ENCODE assay signal across 8 cellular contexts in genomic region chr15:93035953-93036810, GRCh38. TPM values are rescaled to one million over a fixed set of nuclear protein-coding genes. Genes with fewer than 3 reads are reported as not detected.
DNase-seq lines count a peak whose midpoint lies in the region; ATAC-seq and TF ChIP-seq lines count a peak whose summit lies in the region.

No MANE protein-coding gene starts in this region.

- H3K36me3 Mint-ChIP-seq in WTC11 (peaks cover 5% of the 10 kb centered on the region), neural crest cell (ENCODE audit: low read depth) (peaks cover 31% of the 10 kb centered on the region)

- POLR2A ChIA-PET in WTC11 (lab: Charles Lee): no interaction called here

- CTCF ChIA-PET in WTC11 (lab: Charles Lee): interaction anchor here (0.6 to 2.5 kb wide), 24 partner anchors 8 to 1084 kb away, joined by 3 to 23 read pairs (median 4); no protein-coding TSS in a partner anchor

- H3K27me3 Mint-ChIP-seq in WTC11 (ENCODE audit: low read depth) (no peaks in the 10 kb centered on the region), neural crest cell (ENCODE audit: low read depth) (peaks cover 52% of the 10 kb centered on the region)

- peak; percentile 85 for DNase-seq in GM10266 (ENCODE audit: extremely low spot score)
- DNase-seq in WTC11 (ENCODE audit: low spot score): peak; percentile 46
- DNase-seq in dermis microvascular lymphatic vessel endothelial cell (ENCODE audit: low read depth in 2 of 2): peak; percentile 30 to 47
- peak; percentile 59 for DNase-seq in neural crest cell (ENCODE audit: low read depth, low spot score)
- DNase-seq in occipital lobe (lab: John Stamatoyannopoulos, UW): no peak
- DNase-seq in hippocampal formation (lab: John Stamatoyannopoulos, UW): no peak

- ATAC-seq in GM21737 (IDR thresholded peaks at IDR 0.05; ENCODE audit: unreplicated experiment): peak; percentile 68
- peak; percentile 46 for ATAC-seq in WTC11

- TF ChIP-seq CTCF in GM10266 (IDR thresholded peaks at IDR 0.05; ENCODE audit: control insufficient read depth, insufficient read depth, low read depth, missing control alignments): peak; percentile 61
- TF ChIP-seq CTCF in LNCAP (IDR thresholded peaks at IDR 0.05): peak; percentile 78
- peak; percentile 47 for TF ChIP-seq CTCF in WTC11 (IDR thresholded peaks at IDR 0.05)
- TF ChIP-seq CTCF in neural crest cell (conservative IDR thresholded peaks at IDR 0.05): peak; percentile 70

- H3K9me3 Mint-ChIP-seq in WTC11: peaks cover 5% of the 10 kb centered on the region
- H3K9me3 Mint-ChIP-seq in neural crest cell: peaks cover 2% of the 10 kb centered on the region

- H3K27ac Mint-ChIP-seq in WTC11 (no peak overlapping the region), neural crest cell (ENCODE audit: unreplicated experiment) (no peak overlapping the region)

- H3K4me1 Mint-ChIP-seq in WTC11: peaks cover 10% of the 10 kb centered on the region
- H3K4me1 Mint-ChIP-seq in neural crest cell: peaks cover 63% of the 10 kb centered on the region

- H3K4me3 Mint-ChIP-seq in WTC11: no peak overlapping the region
- peak overlapping the region; percentile 84 for H3K4me3 Mint-ChIP-seq in neural crest cell

TF ChIP-seq in WTC11, 78 proteins besides CTCF, POLR2A, EP300 and RAD21:
- TF ChIP-seq HMGXB4 (CRISPR knock-in tag; IDR thresholded peaks at IDR 0.05) (0 out of 2 replicates have a peak, but pooled peaks have one; percentile 53), PRRX2 (CRISPR knock-in tag; IDR thresholded peaks at IDR 0.05) (no peak), ZNF263 (CRISPR knock-in tag; IDR thresholded peaks at IDR 0.05; ENCODE audit: low read depth) (no peak), ESRRA (CRISPR knock-in tag; IDR thresholded peaks at IDR 0.05; ENCODE audit: borderline replicate concordance) (0 out of 2 replicates have a peak, but pooled peaks have one; percentile 29), MAX (CRISPR knock-in tag; IDR thresholded peaks at IDR 0.05) (peak; percentile 65)
- TF ChIP-seq, protein P1, sequence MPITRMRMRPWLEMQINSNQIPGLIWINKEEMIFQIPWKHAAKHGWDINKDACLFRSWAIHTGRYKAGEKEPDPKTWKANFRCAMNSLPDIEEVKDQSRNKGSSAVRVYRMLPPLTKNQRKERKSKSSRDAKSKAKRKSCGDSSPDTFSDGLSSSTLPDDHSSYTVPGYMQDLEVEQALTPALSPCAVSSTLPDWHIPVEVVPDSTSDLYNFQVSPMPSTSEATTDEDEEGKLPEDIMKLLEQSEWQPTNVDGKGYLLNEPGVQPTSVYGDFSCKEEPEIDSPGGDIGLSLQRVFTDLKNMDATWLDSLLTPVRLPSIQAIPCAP (CRISPR knock-in tag; IDR thresholded peaks at IDR 0.05): no peak

RNA-seq across cellular contexts. Expression of gene RGMA, which starts 52.8 kb away (rescaled TPM):
- total RNA-seq in WTC11 (2021) (36.9 to 47.2 TPM (median 37.7 TPM) in 3 replicates), dermis microvascular lymphatic vessel endothelial cell (under 0.01 TPM in 2 replicates), neural crest cell (187 and 205 TPM in 2 replicates), occipital lobe (8.1 TPM)

Comparison
In these comparisons a context has a peak if more than half of its experiments do, and no peak if none do; other contexts are left out.
1. DNase-seq: peak in GM10266 (single experiment), WTC11 (single experiment), dermis microvascular lymphatic vessel endothelial cell (2 of 2) and neural crest cell (single experiment); none in occipital lobe (single experiment) and hippocampal formation (0 of 2).
2. Peak in every context shown above with its lines, with median percentiles within 50 percentile points of each other: CTCF ChIP-seq.